Comparison of ENCODE assay signal across 11 cellular contexts in the genomic region with DNA sequence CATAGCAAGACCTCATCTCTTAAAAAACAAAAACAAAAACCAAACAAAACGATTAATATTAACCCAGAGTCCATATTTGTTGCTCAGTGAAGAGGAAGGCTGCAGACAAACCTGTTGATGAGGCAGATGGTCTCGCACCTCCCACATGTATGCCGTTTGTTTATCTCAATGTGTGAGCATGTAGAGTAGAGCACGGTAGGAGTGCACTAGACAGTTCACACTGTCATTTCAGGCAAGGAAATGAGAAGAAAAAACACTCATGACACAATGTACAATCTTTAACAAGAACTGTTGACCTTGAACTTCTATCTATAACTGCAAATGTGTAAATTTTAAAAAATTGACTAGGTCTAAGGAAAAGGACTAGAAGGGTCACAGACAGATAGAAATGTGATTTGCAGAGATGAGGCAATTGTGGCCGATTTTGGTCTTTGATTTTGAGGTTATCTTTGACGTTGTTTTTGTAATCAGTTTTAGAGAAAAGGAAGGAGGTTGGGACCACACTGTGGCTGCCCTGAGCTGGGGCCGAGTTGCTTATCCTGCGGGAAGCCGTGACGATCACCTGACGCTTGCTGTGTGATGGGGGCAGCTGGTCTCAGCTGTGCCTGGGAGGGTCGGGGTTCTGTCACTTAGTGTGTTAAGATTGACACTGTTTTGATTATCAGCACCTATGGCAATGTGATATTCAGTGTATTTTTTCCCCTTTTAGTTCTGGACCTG. TPM values are rescaled to one million over a fixed set of nuclear protein-coding genes. Genes with fewer than 3 reads are reported as not detected.
DNase-seq lines count a peak whose midpoint lies in the region; ATAC-seq and TF ChIP-seq lines count a peak whose summit lies in the region.
"Not testable (repeated sequence)": the region's sequence is repeated elsewhere in the genome, so short reads cannot be mapped to it uniquely, and the experiment has no call there.
"Had no signal": no experiment of that assay in that cellular context is flagged by ENCODE, and none has a peak within 500 bp of the region (broad histone marks: within the 10 kb centered on the region; RNA-seq: fewer than 3 reads in every experiment).

No MANE protein-coding gene starts in this region.

- not testable (repeated sequence) for H3K4me1 Mint-ChIP-seq in GM23338
- H3K4me1 Mint-ChIP-seq in T-helper 2 cell treated with Interferon-gamma antibody and Interleukin-4, amounts not matched to agents 5 μg/mL and 100 μg/mL, for 36 hours (ENCODE audit: low read depth), result peaks cover 57% of the 10 kb centered on the region
- H3K4me1 Mint-ChIP-seq in activated CD8-positive, alpha-beta memory T cell treated with anti-CD3 and anti-CD28 coated beads, Interleukin-2, amount 10 ng/mL, durations not matched to agents 7 days and 5 days, result peaks cover 66% of the 10 kb centered on the region
- peaks cover 60% of the 10 kb centered on the region for H3K4me1 Mint-ChIP-seq in activated naive CD8-positive, alpha-beta T cell treated with anti-CD3 and anti-CD28 coated beads for 36 hours
- H3K4me1 Mint-ChIP-seq in endodermal cell, result peaks cover 13% of the 10 kb centered on the region
- peaks cover 46 to 59% of the 10 kb centered on the region in 2 donors for H3K4me1 Mint-ChIP-seq in natural killer cell
- peaks cover 20% of the 10 kb centered on the region for H3K4me1 Mint-ChIP-seq in stimulated activated memory B cell treated with anti-CD40 and anti-IgM and Interleukin-4, amounts not matched to agents 10 μg/mL and 1 μg/mL and 100 μg/mL, for 72 hours

- H3K27ac ChIP-seq in GM23338 (ENCODE audit: low read depth); endodermal cell (ENCODE audit: low read depth, low read length): not testable (repeated sequence)

- not testable (repeated sequence) for H3K9me2 ChIP-seq in GM23338 (ENCODE audit: insufficient read depth)

- not testable (repeated sequence) for TF ChIP-seq CTCF in GM23338 (conservative IDR thresholded peaks at IDR 0.05; ENCODE audit: low read depth in 2 of 2); endodermal cell (conservative IDR thresholded peaks at IDR 0.05); natural killer cell (IDR thresholded peaks at IDR 0.05)

- H3K4me1 ChIP-seq in GM23338 (ENCODE audit: insufficient read depth); endodermal cell (ENCODE audit: control insufficient read depth, insufficient read depth, low read length): not testable (repeated sequence)

- H3F3A ChIP-seq in GM23338 (replicated peaks; ENCODE audit: low read depth), result not testable (repeated sequence)

- intact Hi-C loops in natural killer cell (cut with micrococcal nuclease), result loop anchor here (2.0 to 5.0 kb wide), 2 partner anchors 17 to 483 kb away; no protein-coding TSS in a partner anchor

- not testable (repeated sequence) for H3K27me3 ChIP-seq in GM23338 (ENCODE audit: insufficient read depth); endodermal cell (ENCODE audit: control insufficient read depth, insufficient read depth, low read length, poor library complexity, severe bottlenecking)

- not testable (repeated sequence) for H3K36me3 ChIP-seq in GM23338 (ENCODE audit: insufficient read depth); endodermal cell (ENCODE audit: control insufficient read depth, insufficient read depth, low read length)

- peaks cover 25% of the 10 kb centered on the region for H3K36me3 Mint-ChIP-seq in GM23338 (ENCODE audit: low read depth)
- H3K36me3 Mint-ChIP-seq in T-helper 2 cell treated with Interferon-gamma antibody and Interleukin-4, amounts not matched to agents 5 μg/mL and 100 μg/mL, for 36 hours (ENCODE audit: low read depth), result peaks cover 61% of the 10 kb centered on the region
- peaks cover 65% of the 10 kb centered on the region for H3K36me3 Mint-ChIP-seq in activated CD8-positive, alpha-beta memory T cell treated with anti-CD3 and anti-CD28 coated beads, Interleukin-2, amount 10 ng/mL, durations not matched to agents 7 days and 5 days
- peaks cover 61% of the 10 kb centered on the region for H3K36me3 Mint-ChIP-seq in activated naive CD8-positive, alpha-beta T cell treated with anti-CD3 and anti-CD28 coated beads for 36 hours
- peaks cover 47% of the 10 kb centered on the region for H3K36me3 Mint-ChIP-seq in endodermal cell (ENCODE audit: low read depth)
- H3K36me3 Mint-ChIP-seq in natural killer cell, result not testable (repeated sequence)
- peaks cover 64% of the 10 kb centered on the region for H3K36me3 Mint-ChIP-seq in stimulated activated memory B cell treated with anti-CD40 and anti-IgM and Interleukin-4, amounts not matched to agents 10 μg/mL and 1 μg/mL and 100 μg/mL, for 72 hours

- not testable (repeated sequence) for H4K20me1 ChIP-seq in GM23338 (replicated peaks; ENCODE audit: insufficient read depth)

- H3K4me3 Mint-ChIP-seq in GM23338; activated naive CD8-positive, alpha-beta T cell treated with anti-CD3 and anti-CD28 coated beads for 36 hours; endodermal cell; stimulated activated memory B cell treated with anti-CD40 and anti-IgM and Interleukin-4, amounts not matched to agents 10 μg/mL and 1 μg/mL and 100 μg/mL, for 72 hours: not testable (repeated sequence)
- peak overlapping the region; percentile 30 for H3K4me3 Mint-ChIP-seq in T-helper 2 cell treated with Interferon-gamma antibody and Interleukin-4, amounts not matched to agents 5 μg/mL and 100 μg/mL, for 36 hours
- H3K4me3 Mint-ChIP-seq in activated CD8-positive, alpha-beta memory T cell treated with anti-CD3 and anti-CD28 coated beads, Interleukin-2, amount 10 ng/mL, durations not matched to agents 7 days and 5 days, result peak overlapping the region; percentile 16
- H3K4me3 Mint-ChIP-seq in natural killer cell, result peak overlapping the region; percentile 84

- not testable (repeated sequence) for H2AFZ ChIP-seq in GM23338

- not testable (repeated sequence) for H3K4me3 ChIP-seq in GM23338; endodermal cell (ENCODE audit: low read length)

- not testable (repeated sequence) for H3K9me3 Mint-ChIP-seq in GM23338; T-helper 2 cell treated with Interferon-gamma antibody and Interleukin-4, amounts not matched to agents 5 μg/mL and 100 μg/mL, for 36 hours; activated CD8-positive, alpha-beta memory T cell treated with anti-CD3 and anti-CD28 coated beads, Interleukin-2, amount 10 ng/mL, durations not matched to agents 7 days and 5 days (ENCODE audit: low read depth); activated naive CD8-positive, alpha-beta T cell treated with anti-CD3 and anti-CD28 coated beads for 36 hours; endodermal cell; natural killer cell; stimulated activated memory B cell treated with anti-CD40 and anti-IgM and Interleukin-4, amounts not matched to agents 10 μg/mL and 1 μg/mL and 100 μg/mL, for 72 hours

- CTCF ChIA-PET in activated CD8-positive, alpha-beta memory T cell treated with anti-CD3 and anti-CD28 coated beads, Interleukin-2, amount 10 ng/mL, durations not matched to agents 7 days and 5 days (lab: Charles Lee), result interaction anchor here (1.4 kb wide), 1 partner anchor 23 kb away, joined by 3 read pairs; no protein-coding TSS in a partner anchor

- not testable (repeated sequence) for H3K9ac ChIP-seq in endodermal cell (ENCODE audit: extremely low read depth, low read length, poor library complexity, severe bottlenecking)

- H3K27ac Mint-ChIP-seq in GM23338 (peak overlapping the region; percentile 29; the same call in 1 of the 2 replicates), natural killer cell (peak overlapping the region; percentile 86 to 94)
- peak overlapping the region; percentile 19 for H3K27ac Mint-ChIP-seq in T-helper 2 cell treated with Interferon-gamma antibody and Interleukin-4, amounts not matched to agents 5 μg/mL and 100 μg/mL, for 36 hours
- H3K27ac Mint-ChIP-seq in activated CD8-positive, alpha-beta memory T cell treated with anti-CD3 and anti-CD28 coated beads, Interleukin-2, amount 10 ng/mL, durations not matched to agents 7 days and 5 days, result peak overlapping the region; percentile 71
- peak overlapping the region; percentile 59 for H3K27ac Mint-ChIP-seq in activated naive CD8-positive, alpha-beta T cell treated with anti-CD3 and anti-CD28 coated beads for 36 hours
- H3K27ac Mint-ChIP-seq in endodermal cell, result not testable (repeated sequence)
- peak overlapping the region; percentile 54 for H3K27ac Mint-ChIP-seq in stimulated activated memory B cell treated with anti-CD40 and anti-IgM and Interleukin-4, amounts not matched to agents 10 μg/mL and 1 μg/mL and 100 μg/mL, for 72 hours

- not testable (repeated sequence) for H3K9me3 ChIP-seq in endodermal cell (ENCODE audit: control insufficient read depth, low read length)

- 88 to 92% methylated on average over 7 to 8 of the region's 12 CpGs for WGBS in endodermal cell (ENCODE audit: insufficient coverage in 1 of 2, insufficient read length in 1 of 2), 2 experiments

- H3K79me2 ChIP-seq in GM23338 (replicated peaks; ENCODE audit: insufficient read depth), result not testable (repeated sequence)

- not testable (repeated sequence) for H3K27me3 Mint-ChIP-seq in GM23338 (ENCODE audit: insufficient read depth, low read depth, poor library complexity); T-helper 2 cell treated with Interferon-gamma antibody and Interleukin-4, amounts not matched to agents 5 μg/mL and 100 μg/mL, for 36 hours (ENCODE audit: low read depth); activated CD8-positive, alpha-beta memory T cell treated with anti-CD3 and anti-CD28 coated beads, Interleukin-2, amount 10 ng/mL, durations not matched to agents 7 days and 5 days; activated naive CD8-positive, alpha-beta T cell treated with anti-CD3 and anti-CD28 coated beads for 36 hours; endodermal cell (ENCODE audit: insufficient read depth); natural killer cell (ENCODE audit: low read depth in 2 of 2); stimulated activated memory B cell treated with anti-CD40 and anti-IgM and Interleukin-4, amounts not matched to agents 10 μg/mL and 1 μg/mL and 100 μg/mL, for 72 hours

- not testable (repeated sequence) for H3K4me2 ChIP-seq in GM23338

- DNase-seq in Ammon's horn (ENCODE audit: low spot score) (peak; percentile 51), endodermal cell (peak; percentile 8), natural killer cell (peak; percentile 45)
- DNase-seq in GM23338 (ENCODE audit: low spot score); T-helper 2 cell treated with Interferon-gamma antibody and Interleukin-4, amounts not matched to agents 5 μg/mL and 100 μg/mL, for 36 hours (ENCODE audit: low spot score); activated naive CD8-positive, alpha-beta T cell treated with anti-CD3 and anti-CD28 coated beads for 36 hours: not testable (repeated sequence)
- DNase-seq in activated CD8-positive, alpha-beta memory T cell treated with anti-CD3 and anti-CD28 coated beads, Interleukin-2, amount 10 ng/mL, durations not matched to agents 7 days and 5 days, result peak; percentile 75

- not testable (repeated sequence) for ATAC-seq in GM23338; stimulated activated memory B cell treated with anti-CD40 and anti-IgM and Interleukin-4, amounts not matched to agents 10 μg/mL and 1 μg/mL and 100 μg/mL, for 72 hours
- peak; percentile 60 for ATAC-seq in activated CD8-positive, alpha-beta memory T cell treated with anti-CD3 and anti-CD28 coated beads, Interleukin-2, amount 10 ng/mL, durations not matched to agents 7 days and 5 days
- ATAC-seq in natural killer cell, result peak; percentile 70 to 89 (median 73)

RNA-seq across cellular contexts. Expression of gene BANP, which starts 28.8 kb away (rescaled TPM):
- 30.0 and 48.0 TPM in 2 replicates for total RNA-seq in GM23338 (2014; rRNA removed; shearing (Covaris generic))
- 22.3 and 22.6 TPM in 2 replicates for polyA plus RNA-seq in GM23338 (2016; fragmentation: Nextera tagmentation; extraction: Ambion mirVana)
- 10 to 100 TPM; 36.1 to 48.7 TPM for total RNA-seq in activated CD8-positive, alpha-beta memory T cell treated with anti-CD3 and anti-CD28 coated beads, Interleukin-2, amount 10 ng/mL, durations not matched to agents 7 days and 5 days
- 10 to 100 TPM; 25.6 to 27.0 TPM for total RNA-seq in activated naive CD8-positive, alpha-beta T cell treated with anti-CD3 and anti-CD28 coated beads for 36 hours
- 10 to 100 TPM; 39.5 to 45.5 TPM for total RNA-seq in endodermal cell
- polyA plus RNA-seq in endodermal cell (2013, experiment 1 of 2), result 23.8 TPM
- polyA plus RNA-seq in endodermal cell (2013, experiment 2 of 2), result 20.0 TPM
- total RNA-seq in natural killer cell, result 100 to 1,000 TPM in 2 of 3 donors, 10 to 100 TPM in 1; 88.8 to 117 (median 117) TPM

RNA-seq across cellular contexts. Expression of gene CA5A, which starts 43.7 kb away (rescaled TPM):
- total RNA-seq in GM23338 (2014; rRNA removed; shearing (Covaris generic)), result not detected in 2 replicates
- polyA plus RNA-seq in GM23338 (2016; fragmentation: Nextera tagmentation; extraction: Ambion mirVana), result not detected in 2 replicates
- total RNA-seq in activated CD8-positive, alpha-beta memory T cell treated with anti-CD3 and anti-CD28 coated beads, Interleukin-2, amount 10 ng/mL, durations not matched to agents 7 days and 5 days, result not detected
- total RNA-seq in activated naive CD8-positive, alpha-beta T cell treated with anti-CD3 and anti-CD28 coated beads for 36 hours, result not detected
- total RNA-seq in endodermal cell (not detected), natural killer cell (not detected)
- not detected for polyA plus RNA-seq in endodermal cell (2013, experiment 1 of 2)
- polyA plus RNA-seq in endodermal cell (2013, experiment 2 of 2), result not detected
- total RNA-seq: H7, OCI-LY7, RPMI7951 had no signal
